ENCODE assay signal across 1 cellular context in the genomic region with DNA sequence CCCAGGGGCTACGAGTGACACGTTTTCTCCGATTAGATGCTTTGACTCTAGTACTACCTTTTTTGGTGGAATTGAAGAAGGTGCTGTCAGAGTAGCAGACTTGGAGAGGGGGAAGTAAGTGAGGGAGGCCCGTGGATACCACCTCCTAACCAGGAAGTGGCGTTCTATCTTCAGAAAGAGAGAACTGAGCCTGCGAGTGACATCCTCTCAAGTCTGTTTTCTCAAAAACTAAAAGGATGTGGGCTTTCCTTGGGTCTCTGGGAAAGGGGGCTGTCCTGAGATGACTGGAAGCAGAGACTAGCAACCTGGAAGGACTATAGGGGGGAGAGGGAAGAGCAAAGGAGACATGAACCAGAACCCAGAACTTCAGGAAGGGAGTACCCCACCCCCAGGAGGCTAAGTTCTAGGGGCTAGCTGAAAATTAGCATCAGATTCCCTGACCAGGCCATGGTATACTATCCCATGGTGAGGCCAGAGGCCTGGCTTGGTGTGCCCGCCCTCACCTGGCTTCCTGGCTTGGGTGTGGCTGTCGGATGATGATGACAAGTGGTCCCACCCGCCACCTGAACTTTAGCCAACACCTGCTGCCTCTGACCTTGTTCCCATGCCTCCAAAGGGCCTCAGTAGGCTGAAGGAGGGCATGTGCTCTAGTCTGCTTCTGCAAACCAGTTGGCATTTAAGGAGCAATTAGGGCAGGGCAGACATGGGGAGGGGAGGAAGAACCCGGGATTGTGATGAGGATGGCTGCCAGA.
TF ChIP-seq lines count a peak whose summit lies in the region.

No MANE protein-coding gene starts in this region.

TF ChIP-seq in IMR-90, 13 proteins besides CTCF, POLR2A, EP300 and RAD21 (continued from another document):
- TF ChIP-seq FOS (IDR thresholded peaks at IDR 0.05; ENCODE audit: low read depth, low read length) (no peak), MAFK (IDR thresholded peaks at IDR 0.05; ENCODE audit: low read depth, low read length) (no peak), USF2 (IDR thresholded peaks at IDR 0.05; ENCODE audit: low read depth, low read length) (no peak), CEBPB (IDR thresholded peaks at IDR 0.05; ENCODE audit: low read depth, low read length) (no peak), BHLHE40 (IDR thresholded peaks at IDR 0.05; ENCODE audit: low read depth, low read length) (no peak), NFE2L2 (IDR thresholded peaks at IDR 0.05; ENCODE audit: low read depth, low read length) (no peak), SMC3 (IDR thresholded peaks at IDR 0.05; ENCODE audit: low read depth, low read length) (no peak), RCOR1 (IDR thresholded peaks at IDR 0.05; ENCODE audit: insufficient replicate concordance, low read length) (no peak), CHD1 (IDR thresholded peaks at IDR 0.05; ENCODE audit: low read depth, low read length) (no peak)
- TF ChIP-seq, protein P1, sequence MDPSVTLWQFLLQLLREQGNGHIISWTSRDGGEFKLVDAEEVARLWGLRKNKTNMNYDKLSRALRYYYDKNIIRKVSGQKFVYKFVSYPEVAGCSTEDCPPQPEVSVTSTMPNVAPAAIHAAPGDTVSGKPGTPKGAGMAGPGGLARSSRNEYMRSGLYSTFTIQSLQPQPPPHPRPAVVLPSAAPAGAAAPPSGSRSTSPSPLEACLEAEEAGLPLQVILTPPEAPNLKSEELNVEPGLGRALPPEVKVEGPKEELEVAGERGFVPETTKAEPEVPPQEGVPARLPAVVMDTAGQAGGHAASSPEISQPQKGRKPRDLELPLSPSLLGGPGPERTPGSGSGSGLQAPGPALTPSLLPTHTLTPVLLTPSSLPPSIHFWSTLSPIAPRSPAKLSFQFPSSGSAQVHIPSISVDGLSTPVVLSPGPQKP (IDR thresholded peaks at IDR 0.05; ENCODE audit: borderline replicate concordance, low read depth, low read length), result no peak
